2 cellular contexts compared by ENCODE assay signal in the genomic region with DNA sequence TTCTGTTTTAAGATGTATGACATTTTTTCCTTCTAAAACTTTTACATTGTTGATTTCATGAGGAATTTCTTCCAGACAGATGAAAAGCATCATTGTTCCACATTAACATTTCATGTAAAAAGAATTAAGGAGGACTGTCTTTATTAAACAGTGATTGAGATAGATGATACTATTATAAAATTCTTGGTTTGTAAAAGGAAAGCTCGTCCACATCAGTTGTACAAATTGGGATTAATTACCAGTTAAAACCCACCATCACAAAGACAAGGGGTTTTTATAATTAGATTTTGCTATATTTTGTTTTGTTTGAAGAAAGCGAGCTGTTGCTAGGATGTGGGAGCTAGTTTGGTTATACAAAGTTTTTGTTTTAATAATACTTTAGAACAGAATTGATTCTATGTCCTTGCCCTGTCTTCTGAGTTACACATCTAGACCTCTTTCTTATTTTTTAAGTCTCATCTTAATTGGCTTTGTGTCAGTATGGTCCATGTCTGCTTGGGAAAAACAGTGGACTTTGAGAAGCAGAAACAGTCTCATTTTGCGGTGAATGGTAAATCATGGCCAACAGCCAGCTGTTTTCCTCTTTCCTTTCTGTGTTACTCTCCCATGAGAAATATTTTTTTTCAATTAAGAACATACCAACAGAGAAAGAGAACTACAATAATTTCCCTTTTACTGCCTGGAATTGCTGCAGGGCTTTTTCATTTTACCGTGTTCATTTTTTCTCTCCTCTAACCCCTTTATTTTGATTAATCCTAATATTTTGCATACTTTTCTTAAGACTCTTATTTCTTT.
TF ChIP-seq lines count a peak whose summit lies in the region.

No MANE protein-coding gene starts in this region.

TF ChIP-seq in A549, 52 proteins besides CTCF, POLR2A, EP300 and RAD21:
- TF ChIP-seq CBX8 (IDR thresholded peaks at IDR 0.05) (no peak), MAFK (IDR thresholded peaks at IDR 0.05; ENCODE audit: partially characterized antibody) (no peak), HMGXB4 (CRISPR knock-in tag; IDR thresholded peaks at IDR 0.05; ENCODE audit: borderline replicate concordance) (no peak), BHLHE40 (IDR thresholded peaks at IDR 0.05; ENCODE audit: low read depth, low read length) (no peak), HEYL (CRISPR knock-in tag; IDR thresholded peaks at IDR 0.05) (no peak), ZFP36 (IDR thresholded peaks at IDR 0.05; ENCODE audit: borderline replicate concordance, partially characterized antibody) (no peak), EHMT2 (IDR thresholded peaks at IDR 0.05; ENCODE audit: low read depth) (no peak)
- TF ChIP-seq, protein P1, sequence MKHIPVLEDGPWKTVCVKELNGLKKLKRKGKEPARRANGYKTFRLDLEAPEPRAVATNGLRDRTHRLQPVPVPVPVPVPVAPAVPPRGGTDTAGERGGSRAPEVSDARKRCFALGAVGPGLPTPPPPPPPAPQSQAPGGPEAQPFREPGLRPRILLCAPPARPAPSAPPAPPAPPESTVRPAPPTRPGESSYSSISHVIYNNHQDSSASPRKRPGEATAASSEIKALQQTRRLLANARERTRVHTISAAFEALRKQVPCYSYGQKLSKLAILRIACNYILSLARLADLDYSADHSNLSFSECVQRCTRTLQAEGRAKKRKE (CRISPR knock-in tag; IDR thresholded peaks at IDR 0.05; ENCODE audit: low read depth): no peak
TF ChIP-seq in A549: peak in this region for 0.

TF ChIP-seq in GM12878, 131 proteins besides CTCF, POLR2A, EP300 and RAD21:
- TF ChIP-seq RUNX3 (IDR thresholded peaks at IDR 0.05; ENCODE audit: low read length): peak; percentile 52
- TF ChIP-seq YBX1 (IDR thresholded peaks at IDR 0.05): no peak
- no peak for TF ChIP-seq KLF5 (IDR thresholded peaks at IDR 0.05; ENCODE audit: partially characterized antibody)
